ENCODE assay signal across 8 cellular contexts in genomic region chr15:59138243-59138642, GRCh38. TPM values are rescaled to one million over a fixed set of nuclear protein-coding genes. Genes with fewer than 3 reads are reported as not detected.
A peak's percentile ranks its signal among the peaks of the same experiment; 100 is the strongest.
DNase-seq lines count a peak whose midpoint lies in the region; ATAC-seq, FAIRE-seq and TF ChIP-seq lines count a peak whose summit lies in the region.

No MANE protein-coding gene starts in this region.

- H3K27ac Mint-ChIP-seq in neural progenitor cell: no peak overlapping the region

- H3K4me1 Mint-ChIP-seq in neural progenitor cell: no peaks in the 10 kb centered on the region

- H3K27me3 ChIP-seq in BJ (ENCODE audit: control insufficient read depth, insufficient read depth, low read length): no peaks in the 10 kb centered on the region
- no peaks in the 10 kb centered on the region for H3K27me3 ChIP-seq in neural progenitor cell

- CTCF ChIA-PET in BJ (lab: Yijun Ruan, JAX): interaction anchor here (0.6 to 1.7 kb wide), 6 partner anchors 14 to 355 kb away, joined by 3 to 7 read pairs (median 4); no protein-coding TSS in a partner anchor

- H3K9ac ChIP-seq in neural progenitor cell: no peak overlapping the region

- FAIRE-seq in frontal cortex (lab: Jason Lieb, UNC): no peak

- H3F3A ChIP-seq in neural progenitor cell (ENCODE audit: low read depth): no peaks in the 10 kb centered on the region

- no peak overlapping the region for H3K4me2 ChIP-seq in neural progenitor cell

- no peaks in the 10 kb centered on the region for H3K9me3 ChIP-seq in neural progenitor cell (ENCODE audit: low read depth)

- H3K36me3 Mint-ChIP-seq in neural progenitor cell: peaks cover 39% of the 10 kb centered on the region

- H3K4me3 Mint-ChIP-seq in neural progenitor cell: no peak overlapping the region

- peaks cover 4% of the 10 kb centered on the region for H3K27me3 Mint-ChIP-seq in neural progenitor cell (ENCODE audit: insufficient read depth, low read depth)

- H3K27ac ChIP-seq in neural progenitor cell: no peak overlapping the region

- H3K4me1 ChIP-seq in neural progenitor cell: no peaks in the 10 kb centered on the region

- DNase-seq in BJ (ENCODE audit: low read depth) (no peak), MV-4-11 (lab: John Stamatoyannopoulos, UW) (peak; percentile 53), epithelial cell of esophagus (ENCODE audit: low read depth) (peak; percentile 53), neural progenitor cell (ENCODE audit: low spot score) (peak; percentile 63), NCI-H774 (lab: John Stamatoyannopoulos, UW) (no peak), frontal cortex (ENCODE audit: low spot score in 2 of 2) (no peak)
- peak; percentile 33 to 45 for DNase-seq in activated CD4-positive, alpha-beta T cell treated with anti-CD3 and anti-CD28 coated beads, Interleukin-2, amount 50 U/mL, for 4 hours

- no peak overlapping the region for H2AFZ ChIP-seq in neural progenitor cell (replicated peaks)

- H3K79me2 ChIP-seq in neural progenitor cell (ENCODE audit: low read depth): peaks cover 10% of the 10 kb centered on the region

- H3K9me3 Mint-ChIP-seq in neural progenitor cell: no peaks in the 10 kb centered on the region

- peak; percentile 88 for ATAC-seq in GM19351 (IDR thresholded peaks at IDR 0.05; ENCODE audit: unreplicated experiment)

- H3K36me3 ChIP-seq in BJ (ENCODE audit: control insufficient read depth, insufficient read depth, low read length) (peaks cover 19% of the 10 kb centered on the region), neural progenitor cell (no peaks in the 10 kb centered on the region)

- TF ChIP-seq CTCF in BJ (IDR thresholded peaks at IDR 0.05; ENCODE audit: insufficient read depth, low read depth, low read length) (peak; percentile 54), epithelial cell of esophagus (IDR thresholded peaks at IDR 0.05; ENCODE audit: insufficient read depth, low read depth, low read length, missing control alignments) (peak; percentile 49), neural progenitor cell (IDR thresholded peaks at IDR 0.05) (peak; percentile 53)

- H3K4me3 ChIP-seq in BJ (ENCODE audit: low read depth, low read length) (no peak overlapping the region), epithelial cell of esophagus (ENCODE audit: low read length) (no peak overlapping the region), neural progenitor cell (no peak overlapping the region)

- POLR2A ChIA-PET in BJ (lab: Charles Lee): no interaction called here

- H4K20me1 ChIP-seq in neural progenitor cell (ENCODE audit: low read depth): peaks cover 6% of the 10 kb centered on the region

RNA-seq across cellular contexts. Expression of gene CCNB2, which starts 33.3 kb away (rescaled TPM):
- 33.5 and 45.3 TPM in 2 replicates for polyA plus RNA-seq in BJ (2011; rRNA removed)
- 14.4 and 19.0 TPM in 2 replicates for polyA minus RNA-seq in BJ (2011; rRNA and poly(A)+ RNA removed)
- total RNA-seq in neural progenitor cell (ENCODE audit: low replicate concordance): 296 and 374 TPM in 2 replicates
- total RNA-seq in frontal cortex: 4.9 TPM

Comparison
In these comparisons a context has a peak if more than half of its experiments do, and no peak if none do; other contexts are left out.
1. DNase-seq: peak in MV-4-11 (single experiment), activated CD4-positive, alpha-beta T cell treated with anti-CD3 and anti-CD28 coated beads, Interleukin-2, amount 50 U/mL, for 4 hours (2 of 2), epithelial cell of esophagus (single experiment) and neural progenitor cell (single experiment); none in BJ (single experiment), NCI-H774 (single experiment) and frontal cortex (0 of 2).
2. RNA of gene CCNB2, which starts 33.3 kb away (total RNA-seq): 296 to 374 TPM in neural progenitor cell; 4.9 TPM in frontal cortex (single experiment); every median in the first group is over 10 times any median in the second.
3. Peak in every context shown above with its lines, with median percentiles within 50 percentile points of each other: CTCF ChIP-seq.